In genomic region chr13:24459234-24459633, GRCh38 we compare ENCODE assay signal across 11 cellular contexts. TPM values are rescaled to one million over a fixed set of nuclear protein-coding genes. Genes with fewer than 3 reads are reported as not detected.
A peak's percentile ranks its signal among the peaks of the same experiment; 100 is the strongest.
DNase-seq lines count a peak whose midpoint lies in the region; ATAC-seq lines count a peak whose summit lies in the region.
"Had no signal": no experiment of that assay in that cellular context is flagged by ENCODE, and none has a peak within 500 bp of the region (broad histone marks: within the 10 kb centered on the region; RNA-seq: fewer than 3 reads in every experiment).

No MANE protein-coding gene starts in this region.

- peaks cover 51% of the 10 kb centered on the region for H3K36me3 ChIP-seq in effector memory CD4-positive, alpha-beta T cell (ENCODE audit: control insufficient read depth, insufficient read depth, low read length)

- H3K27ac ChIP-seq in effector memory CD4-positive, alpha-beta T cell (ENCODE audit: insufficient read depth, low read length, poor library complexity, severe bottlenecking) = no peak overlapping the region
- H3K27ac ChIP-seq: VCaP had no signal

- no peaks in the 10 kb centered on the region for H3K27me3 Mint-ChIP-seq in activated naive CD4-positive, alpha-beta T cell treated with anti-CD3 and anti-CD28 coated beads for 36 hours (ENCODE audit: low read depth)

- H3K9me3 Mint-ChIP-seq in activated naive CD4-positive, alpha-beta T cell treated with anti-CD3 and anti-CD28 coated beads for 36 hours = no peaks in the 10 kb centered on the region

- intact Hi-C loops in activated naive CD4-positive, alpha-beta T cell treated with anti-CD3 and anti-CD28 coated beads for 36 hours (cut with micrococcal nuclease) = loop anchor here (1.0 to 2.0 kb wide), 2 partner anchors 42 to 53 kb away; partner anchors contain the start of gene PARP4

- H3K9me3 ChIP-seq in effector memory CD4-positive, alpha-beta T cell (ENCODE audit: control insufficient read depth, low read length) = no peaks in the 10 kb centered on the region

- H3K36me3 Mint-ChIP-seq in activated naive CD4-positive, alpha-beta T cell treated with anti-CD3 and anti-CD28 coated beads for 36 hours (ENCODE audit: low read depth) = peaks cover 18% of the 10 kb centered on the region

- H3K4me1 ChIP-seq in effector memory CD4-positive, alpha-beta T cell (ENCODE audit: control insufficient read depth, insufficient read depth, low read length, poor library complexity, severe bottlenecking) = no peaks in the 10 kb centered on the region

- H3K27me3 ChIP-seq in effector memory CD4-positive, alpha-beta T cell (replicated peaks; ENCODE audit: control insufficient read depth, insufficient read depth, low read length, poor library complexity, severe bottlenecking) = no peaks in the 10 kb centered on the region

- no peak overlapping the region for H3K4me3 Mint-ChIP-seq in activated naive CD4-positive, alpha-beta T cell treated with anti-CD3 and anti-CD28 coated beads for 36 hours

- ATAC-seq in HG02885 (IDR thresholded peaks at IDR 0.05; ENCODE audit: poor library complexity, unreplicated experiment) (peak; percentile 77), HG03354 (IDR thresholded peaks at IDR 0.05; ENCODE audit: poor library complexity, severe bottlenecking, unreplicated experiment) (no peak)

- DNase-seq in activated naive CD4-positive, alpha-beta T cell treated with anti-CD3 and anti-CD28 coated beads for 36 hours = peak; percentile 44
- DNase-seq in activated naive CD4-positive, alpha-beta T cell treated with anti-CD3 and anti-CD28 coated beads, Interleukin-2, amount 50 U/mL, for 16 hours = no peak
- DNase-seq in amniotic epithelial cell (ENCODE audit: low read depth) (peak; percentile 67), smooth muscle cell of the brain vasculature (ENCODE audit: low read depth, low spot score) (peak; percentile 18), NCI-H2029 treated with DMSO at 0.1 percent for 48 hours (lab: John Stamatoyannopoulos, UW) (no peak)
- no peak for DNase-seq in effector memory CD4-positive, alpha-beta T cell
- DNase-seq: effector CD8-positive, alpha-beta T cell; NCI-H2029 had no signal

- peaks cover 10% of the 10 kb centered on the region for H3K4me1 Mint-ChIP-seq in activated naive CD4-positive, alpha-beta T cell treated with anti-CD3 and anti-CD28 coated beads for 36 hours (ENCODE audit: low read depth)

- H3K27ac Mint-ChIP-seq in activated naive CD4-positive, alpha-beta T cell treated with anti-CD3 and anti-CD28 coated beads for 36 hours = no peak overlapping the region

- CTCF ChIA-PET in activated naive CD4-positive, alpha-beta T cell treated with anti-CD3 and anti-CD28 coated beads for 36 hours (lab: Charles Lee) = no interaction called here

- H3K4me3 ChIP-seq in effector memory CD4-positive, alpha-beta T cell (ENCODE audit: insufficient read depth, low read depth, low read length, poor library complexity, severe bottlenecking) = no peak overlapping the region

RNA-seq across cellular contexts. Expression of gene PARP4, which starts 53.3 kb away (rescaled TPM):
- 10 to 100 TPM; 10.1 to 10.9 TPM for total RNA-seq in activated naive CD4-positive, alpha-beta T cell treated with anti-CD3 and anti-CD28 coated beads for 36 hours

Comparison
In these comparisons a context has a peak if more than half of its experiments do, and no peak if none do; other contexts are left out.
1. DNase-seq: peak in activated naive CD4-positive, alpha-beta T cell treated with anti-CD3 and anti-CD28 coated beads for 36 hours (single experiment), amniotic epithelial cell (single experiment) and smooth muscle cell of the brain vasculature (single experiment); none in activated naive CD4-positive, alpha-beta T cell treated with anti-CD3 and anti-CD28 coated beads, Interleukin-2, amount 50 U/mL, for 16 hours (single experiment), NCI-H2029 treated with DMSO at 0.1 percent for 48 hours (single experiment) and effector memory CD4-positive, alpha-beta T cell (0 of 3).